In genomic region chr11:36002196-36002595, GRCh38 we compare ENCODE assay signal across 16 cellular contexts. TPM values are rescaled to one million over a fixed set of nuclear protein-coding genes. Genes with fewer than 3 reads are reported as not detected.
DNase-seq lines count a peak whose midpoint lies in the region; ATAC-seq lines count a peak whose summit lies in the region.
"Had no signal": no experiment of that assay in that cellular context is flagged by ENCODE, and none has a peak within 500 bp of the region (broad histone marks: within the 10 kb centered on the region; RNA-seq: fewer than 3 reads in every experiment).

No MANE protein-coding gene starts in this region.

- DNase-seq in DMS79 treated with DMSO at 0.1 percent for 48 hours (lab: John Stamatoyannopoulos, UW) (peak; percentile 8), DMS79 (lab: John Stamatoyannopoulos, UW) (no peak), ecto neural progenitor cell (ENCODE audit: low spot score) (peak; percentile 70), mesendoderm (peak; percentile 64), superior temporal gyrus (ENCODE audit: extremely low spot score) (peak; percentile 59), HPDE6-E6E7 (ENCODE audit: extremely low spot score) (no peak)
- DNase-seq: activated CD4-positive, alpha-beta memory T cell treated with anti-CD3 and anti-CD28 coated beads for 36 hours; activated effector memory CD4-positive, alpha-beta T cell treated with Interleukin-2 at 50 U/mL for 16 hours; Caco-2; IMR-90; NCI-H1105 treated with DMSO at 0.1 percent for 48 hours; NCI-H524; T-helper 9 cell had no signal

- H3K4ac ChIP-seq in mesendoderm (ENCODE audit: low read depth, low read length), result no peak overlapping the region

- H3K4me1 ChIP-seq in mesendoderm (ENCODE audit: control insufficient read depth, low read depth, low read length), result peaks cover 3% of the 10 kb centered on the region
- H3K4me1 ChIP-seq: Caco-2 had no signal

- H3K9ac ChIP-seq in mesendoderm (ENCODE audit: low read length), result no peak overlapping the region

- H3K27me3 ChIP-seq in mesendoderm (ENCODE audit: insufficient read depth, low read length, poor library complexity), result no peaks in the 10 kb centered on the region

- no peak overlapping the region for H4K8ac ChIP-seq in mesendoderm (ENCODE audit: low read depth, low read length)

- H4K5ac ChIP-seq in mesendoderm (ENCODE audit: low read length), result no peak overlapping the region

- H3K27ac ChIP-seq in mesendoderm (ENCODE audit: low read depth, low read length), result no peak overlapping the region
- H3K27ac ChIP-seq: 22Rv1 had no signal

- no CpG with 5 or more reads among the region's 6 CpGs for WGBS in mesendoderm (ENCODE audit: extremely low coverage, insufficient coverage, low lambda C conversion rate)

- peaks cover 12% of the 10 kb centered on the region for H3K79me1 ChIP-seq in mesendoderm (ENCODE audit: low read length)

- H2AK5ac ChIP-seq in mesendoderm (ENCODE audit: low read length), result no peak overlapping the region

- peaks cover 3% of the 10 kb centered on the region for H3K79me2 ChIP-seq in mesendoderm (ENCODE audit: control insufficient read depth, insufficient read depth, low read length)

- no peak overlapping the region for H3K4me2 ChIP-seq in mesendoderm (ENCODE audit: low read length)

- H3K23ac ChIP-seq in mesendoderm (ENCODE audit: low read length), result no peak overlapping the region

- H2BK15ac ChIP-seq in mesendoderm (replicated peaks; ENCODE audit: low read depth), result no peak overlapping the region

- no peak overlapping the region for H2BK5ac ChIP-seq in mesendoderm (ENCODE audit: low read length)

- H3K18ac ChIP-seq in mesendoderm (ENCODE audit: low read length), result no peak overlapping the region

- ATAC-seq in HG03175 (IDR thresholded peaks at IDR 0.05; ENCODE audit: unreplicated experiment) (no peak), GM19328 (IDR thresholded peaks at IDR 0.05; ENCODE audit: unreplicated experiment) (no peak)

- no peak overlapping the region for H3K4me3 ChIP-seq in mesendoderm (ENCODE audit: low read length)

- no peak overlapping the region for H3K56ac ChIP-seq in mesendoderm (ENCODE audit: low read length)

- H3K36me3 ChIP-seq in mesendoderm (ENCODE audit: control insufficient read depth, insufficient read depth, low read length), result no peaks in the 10 kb centered on the region

- H2BK120ac ChIP-seq in mesendoderm (ENCODE audit: low read depth, low read length), result no peak overlapping the region

RNA-seq across cellular contexts. Expression of gene LDLRAD3, which starts 58.3 kb away (rescaled TPM):
- 19.9 TPM for polyA plus RNA-seq in mesendoderm (2013, experiment 1 of 2)
- polyA plus RNA-seq in mesendoderm (2013, experiment 2 of 2), result 20.7 TPM

Comparison
In these comparisons a context has a peak if more than half of its experiments do, and no peak if none do; other contexts are left out.
1. DNase-seq: peak in DMS79 treated with DMSO at 0.1 percent for 48 hours (single experiment), ecto neural progenitor cell (single experiment), mesendoderm (single experiment) and superior temporal gyrus (single experiment); none in DMS79 (single experiment) and HPDE6-E6E7 (single experiment).